1 cellular context compared by ENCODE assay signal in the genomic region with DNA sequence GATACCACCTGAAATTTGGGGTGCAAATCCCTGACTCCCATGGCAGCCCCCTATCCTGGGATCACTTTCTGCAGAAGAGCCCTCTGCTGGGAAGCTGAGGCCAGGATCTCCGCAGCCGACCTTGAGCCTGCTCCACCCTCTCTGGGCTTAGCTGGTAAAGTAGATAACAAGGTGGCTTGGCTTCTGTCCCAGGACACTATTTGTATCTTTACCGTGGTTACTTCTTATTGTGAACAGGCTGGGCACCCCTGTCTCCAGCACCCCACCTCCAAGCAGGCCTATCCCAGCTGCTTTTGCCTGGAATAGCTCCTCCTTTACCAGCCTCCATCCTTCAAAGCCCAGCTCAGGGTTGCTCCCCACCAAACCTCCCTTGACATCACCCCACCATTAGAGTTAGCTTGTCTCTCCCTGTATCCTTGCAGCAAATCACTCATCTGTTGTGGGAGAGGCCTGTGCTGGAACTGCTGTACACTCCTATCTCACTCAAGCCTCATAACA.
TF ChIP-seq lines count a peak whose summit lies in the region.

No MANE protein-coding gene starts in this region.

TF ChIP-seq in HepG2, 621 proteins besides CTCF, POLR2A, EP300 and RAD21 (continued from another document):
- TF ChIP-seq, protein P1, sequence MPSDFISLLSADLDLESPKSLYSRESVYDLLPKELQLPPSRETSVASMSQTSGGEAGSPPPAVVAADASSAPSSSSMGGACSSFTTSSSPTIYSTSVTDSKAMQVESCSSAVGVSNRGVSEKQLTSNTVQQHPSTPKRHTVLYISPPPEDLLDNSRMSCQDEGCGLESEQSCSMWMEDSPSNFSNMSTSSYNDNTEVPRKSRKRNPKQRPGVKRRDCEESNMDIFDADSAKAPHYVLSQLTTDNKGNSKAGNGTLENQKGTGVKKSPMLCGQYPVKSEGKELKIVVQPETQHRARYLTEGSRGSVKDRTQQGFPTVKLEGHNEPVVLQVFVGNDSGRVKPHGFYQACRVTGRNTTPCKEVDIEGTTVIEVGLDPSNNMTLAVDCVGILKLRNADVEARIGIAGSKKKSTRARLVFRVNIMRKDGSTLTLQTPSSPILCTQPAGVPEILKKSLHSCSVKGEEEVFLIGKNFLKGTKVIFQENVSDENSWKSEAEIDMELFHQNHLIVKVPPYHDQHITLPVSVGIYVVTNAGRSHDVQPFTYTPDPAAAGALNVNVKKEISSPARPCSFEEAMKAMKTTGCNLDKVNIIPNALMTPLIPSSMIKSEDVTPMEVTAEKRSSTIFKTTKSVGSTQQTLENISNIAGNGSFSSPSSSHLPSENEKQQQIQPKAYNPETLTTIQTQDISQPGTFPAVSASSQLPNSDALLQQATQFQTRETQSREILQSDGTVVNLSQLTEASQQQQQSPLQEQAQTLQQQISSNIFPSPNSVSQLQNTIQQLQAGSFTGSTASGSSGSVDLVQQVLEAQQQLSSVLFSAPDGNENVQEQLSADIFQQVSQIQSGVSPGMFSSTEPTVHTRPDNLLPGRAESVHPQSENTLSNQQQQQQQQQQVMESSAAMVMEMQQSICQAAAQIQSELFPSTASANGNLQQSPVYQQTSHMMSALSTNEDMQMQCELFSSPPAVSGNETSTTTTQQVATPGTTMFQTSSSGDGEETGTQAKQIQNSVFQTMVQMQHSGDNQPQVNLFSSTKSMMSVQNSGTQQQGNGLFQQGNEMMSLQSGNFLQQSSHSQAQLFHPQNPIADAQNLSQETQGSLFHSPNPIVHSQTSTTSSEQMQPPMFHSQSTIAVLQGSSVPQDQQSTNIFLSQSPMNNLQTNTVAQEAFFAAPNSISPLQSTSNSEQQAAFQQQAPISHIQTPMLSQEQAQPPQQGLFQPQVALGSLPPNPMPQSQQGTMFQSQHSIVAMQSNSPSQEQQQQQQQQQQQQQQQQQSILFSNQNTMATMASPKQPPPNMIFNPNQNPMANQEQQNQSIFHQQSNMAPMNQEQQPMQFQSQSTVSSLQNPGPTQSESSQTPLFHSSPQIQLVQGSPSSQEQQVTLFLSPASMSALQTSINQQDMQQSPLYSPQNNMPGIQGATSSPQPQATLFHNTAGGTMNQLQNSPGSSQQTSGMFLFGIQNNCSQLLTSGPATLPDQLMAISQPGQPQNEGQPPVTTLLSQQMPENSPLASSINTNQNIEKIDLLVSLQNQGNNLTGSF (CRISPR knock-in tag; IDR thresholded peaks at IDR 0.05), result no peak
